14 cellular contexts compared by ENCODE assay signal in genomic region chr6:157755032-157755751, GRCh38.
DNase-seq lines count a peak whose midpoint lies in the region; ATAC-seq and TF ChIP-seq lines count a peak whose summit lies in the region.
"Had no signal": no experiment of that assay in that cellular context is flagged by ENCODE, and none has a peak within 500 bp of the region (broad histone marks: within the 10 kb centered on the region; RNA-seq: fewer than 3 reads in every experiment).

No MANE protein-coding gene starts in this region.

- intact Hi-C loops in Panc1 (cut with micrococcal nuclease; ENCODE audit: unreplicated experiment) = no loop called here

- peak overlapping the region; percentile 69; the same call in 1 of the 2 replicates for H3K27ac ChIP-seq in Panc1 (ENCODE audit: low read length)
- H3K27ac ChIP-seq: upper lobe of left lung had no signal

- POLR2A ChIA-PET in Panc1 (lab: Charles Lee) = no interaction called here

- in situ Hi-C loops in Panc1 (cut with HindIII; ENCODE audit: low pct_unique_long_range_greater_than_20kb, low sequenced_read_pairs) = loop anchor here (25.0 kb wide), 1 partner anchor 107 kb away; no protein-coding TSS in a partner anchor

- BruUV-seq in Panc1 (replicated peaks; lab: Mats Ljungman, UMichigan) = no TSS peak

- no peaks in the 10 kb centered on the region for H3K27me3 ChIP-seq in Panc1 (ENCODE audit: control insufficient read depth, insufficient read depth, low read length)
- H3K27me3 ChIP-seq: ascending aorta, upper lobe of left lung had no signal

- peaks cover 44% of the 10 kb centered on the region for H3K27me3 Mint-ChIP-seq in T-helper 1 cell treated with Interleukin-12 subunit alpha and Interleukin-12 subunit beta and Interleukin-4 antibody, amounts not matched to agents 30 μg/mL and 1 μg/mL, for 36 hours (ENCODE audit: low read depth)

- H3K9me3 Mint-ChIP-seq in T-helper 1 cell treated with Interleukin-12 subunit alpha and Interleukin-12 subunit beta and Interleukin-4 antibody, amounts not matched to agents 30 μg/mL and 1 μg/mL, for 36 hours = no peaks in the 10 kb centered on the region
- no peaks in the 10 kb centered on the region for H3K9me3 Mint-ChIP-seq in stimulated activated effector memory CD8-positive, alpha-beta T cell treated with anti-CD3 and anti-CD28 coated beads, Interleukin-12 subunit alpha, Interleukin-12 subunit beta, amount 100 ng/mL, for 72 hours

- CTCF ChIA-PET in Panc1 (lab: Charles Lee) = interaction anchor here (2.5 kb wide), 1 partner anchor 118 kb away, joined by 22 read pairs; no protein-coding TSS in a partner anchor

- peaks cover 3% of the 10 kb centered on the region for H3K36me3 Mint-ChIP-seq in T-helper 1 cell treated with Interleukin-12 subunit alpha and Interleukin-12 subunit beta and Interleukin-4 antibody, amounts not matched to agents 30 μg/mL and 1 μg/mL, for 36 hours (ENCODE audit: low read depth)
- H3K36me3 Mint-ChIP-seq in stimulated activated effector memory CD8-positive, alpha-beta T cell treated with anti-CD3 and anti-CD28 coated beads, Interleukin-12 subunit alpha, Interleukin-12 subunit beta, amount 100 ng/mL, for 72 hours = peaks cover 21% of the 10 kb centered on the region

- peaks cover 30% of the 10 kb centered on the region for H3K4me1 ChIP-seq in Panc1 (ENCODE audit: control insufficient read depth, insufficient read depth, low read length)

- H3K27ac Mint-ChIP-seq in T-helper 1 cell treated with Interleukin-12 subunit alpha and Interleukin-12 subunit beta and Interleukin-4 antibody, amounts not matched to agents 30 μg/mL and 1 μg/mL, for 36 hours = peak overlapping the region; percentile 41
- peak overlapping the region; percentile 88 for H3K27ac Mint-ChIP-seq in stimulated activated effector memory CD8-positive, alpha-beta T cell treated with anti-CD3 and anti-CD28 coated beads, Interleukin-12 subunit alpha, Interleukin-12 subunit beta, amount 100 ng/mL, for 72 hours

- no peak for TF ChIP-seq CTCF in Panc1 (IDR thresholded peaks at IDR 0.05)
- TF ChIP-seq CTCF in choroid plexus epithelial cell (conservative IDR thresholded peaks at IDR 0.05; ENCODE audit: low read depth, low read length) = no peak

- no peak overlapping the region for H3K4me3 Mint-ChIP-seq in T-helper 1 cell treated with Interleukin-12 subunit alpha and Interleukin-12 subunit beta and Interleukin-4 antibody, amounts not matched to agents 30 μg/mL and 1 μg/mL, for 36 hours
- H3K4me3 Mint-ChIP-seq in stimulated activated effector memory CD8-positive, alpha-beta T cell treated with anti-CD3 and anti-CD28 coated beads, Interleukin-12 subunit alpha, Interleukin-12 subunit beta, amount 100 ng/mL, for 72 hours = peak overlapping the region; percentile 57

- H3K36me3 ChIP-seq in Panc1 (ENCODE audit: control insufficient read depth, insufficient read depth, low read length) = no peaks in the 10 kb centered on the region
- H3K36me3 ChIP-seq: ascending aorta, upper lobe of left lung had no signal

- H3K4me1 Mint-ChIP-seq in T-helper 1 cell treated with Interleukin-12 subunit alpha and Interleukin-12 subunit beta and Interleukin-4 antibody, amounts not matched to agents 30 μg/mL and 1 μg/mL, for 36 hours (ENCODE audit: low read depth) = peaks cover 41% of the 10 kb centered on the region
- peaks cover 84% of the 10 kb centered on the region for H3K4me1 Mint-ChIP-seq in stimulated activated effector memory CD8-positive, alpha-beta T cell treated with anti-CD3 and anti-CD28 coated beads, Interleukin-12 subunit alpha, Interleukin-12 subunit beta, amount 100 ng/mL, for 72 hours

- no peaks in the 10 kb centered on the region; the same call in 1 of the 2 replicates for H3K9me3 ChIP-seq in Panc1 (ENCODE audit: control insufficient read depth, insufficient read depth, low read depth, low read length)
- H3K9me3 ChIP-seq: ascending aorta, upper lobe of left lung had no signal

- DNase-seq in T-helper 1 cell (no peak), Panc1 (ENCODE audit: low read depth, low spot score) (no peak), choroid plexus epithelial cell (ENCODE audit: low read depth) (peak; percentile 50), T-helper 2 cell (no peak)
- DNase-seq in stimulated activated effector memory CD8-positive, alpha-beta T cell treated with anti-CD3 and anti-CD28 coated beads, Interleukin-12 subunit alpha, Interleukin-12 subunit beta, amount 100 ng/mL, for 72 hours (ENCODE audit: low spot score in 2 of 2) = no peak
- DNase-seq: 8988T, dermis blood vessel endothelial cell, KBM-7, NCI-H1417 treated with DMSO at 0.1 percent for 48 hours, upper lobe of left lung had no signal

- ATAC-seq in Panc1 (no peak), GM19455 (IDR thresholded peaks at IDR 0.05; ENCODE audit: unreplicated experiment) (no peak), HG03342 (IDR thresholded peaks at IDR 0.05; ENCODE audit: unreplicated experiment) (no peak)
- peak; percentile 20 for ATAC-seq in stimulated activated effector memory CD8-positive, alpha-beta T cell treated with anti-CD3 and anti-CD28 coated beads, Interleukin-12 subunit alpha, Interleukin-12 subunit beta, amount 100 ng/mL, for 72 hours

- H3K4me3 ChIP-seq in Panc1 (ENCODE audit: low read depth in 2 of 2, low read length in 2 of 2) (no peak overlapping the region), choroid plexus epithelial cell (ENCODE audit: low read depth, low read length) (no peak overlapping the region)
- H3K4me3 ChIP-seq: ascending aorta, upper lobe of left lung had no signal
